ENCODE assay signal across 12 cellular contexts in the genomic region with DNA sequence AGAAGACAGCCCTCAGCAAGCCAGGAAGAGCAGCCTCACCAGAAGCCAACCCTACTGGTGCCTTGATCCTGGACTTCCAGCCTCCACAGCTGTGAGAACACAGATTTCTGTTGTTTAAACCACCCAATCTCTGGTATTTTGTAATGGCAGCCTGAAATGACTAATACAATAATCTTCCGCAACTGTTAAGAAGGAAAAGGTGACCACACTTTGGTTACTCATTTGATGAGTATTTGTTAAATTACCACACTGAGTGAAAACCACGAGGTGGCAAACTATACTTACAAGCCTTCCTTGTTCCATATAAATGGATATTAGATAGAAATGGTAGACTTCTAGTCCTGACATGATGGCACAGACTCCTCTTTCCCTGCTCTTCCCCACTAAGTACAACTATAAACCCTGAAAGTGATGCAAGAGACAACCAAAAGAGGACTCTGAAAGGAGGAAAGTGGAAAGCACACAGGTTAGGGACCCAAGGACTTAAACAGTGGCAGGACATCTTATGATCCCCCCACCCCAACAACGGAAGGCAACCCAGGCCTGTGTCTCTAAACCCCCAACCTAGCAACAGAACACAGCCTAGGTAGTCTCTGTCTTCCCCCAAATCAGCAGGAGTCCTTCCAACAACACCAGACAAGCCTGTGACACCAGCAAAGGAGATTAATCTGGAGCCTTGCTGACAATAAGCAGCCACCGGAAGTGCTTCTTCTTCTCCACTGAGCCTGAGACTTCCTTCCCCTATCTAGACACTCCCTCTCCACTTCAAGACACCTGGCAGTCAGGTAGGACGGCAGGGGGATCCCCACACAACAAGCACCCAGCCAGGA. TPM values are rescaled to one million over a fixed set of nuclear protein-coding genes. Genes with fewer than 3 reads are reported as not detected.
A peak's percentile ranks its signal among the peaks of the same experiment; 100 is the strongest.
DNase-seq lines count a peak whose midpoint lies in the region; FAIRE-seq and TF ChIP-seq lines count a peak whose summit lies in the region.
"Had no signal": no experiment of that assay in that cellular context is flagged by ENCODE, and none has a peak within 500 bp of the region (broad histone marks: within the 10 kb centered on the region; RNA-seq: fewer than 3 reads in every experiment).

No MANE protein-coding gene starts in this region.

- H3K36me3 Mint-ChIP-seq in dendritic cell treated with granulocyte-macrophage colony-stimulating factor and Interleukin-4, amounts not matched to agents 40 ng/mL and 50 ng/mL, for 4 days (ENCODE audit: low read depth) = peaks cover 92% of the 10 kb centered on the region

- TF ChIP-seq CTCF in dorsolateral prefrontal cortex (IDR thresholded peaks at IDR 0.05 in 54 of 56, conservative IDR thresholded peaks at IDR 0.05 in 2 of 56; ENCODE audit: low read depth in 1 of 56, partially characterized antibody in 56 of 56) = no peak

- H3K27me3 ChIP-seq in dorsolateral prefrontal cortex = peaks cover 0 to 26% (median 0%) of the 10 kb centered on the region in 45 donors

- no peaks in the 10 kb centered on the region for H3K27me3 Mint-ChIP-seq in dendritic cell treated with granulocyte-macrophage colony-stimulating factor and Interleukin-4, amounts not matched to agents 40 ng/mL and 50 ng/mL, for 4 days

- peak; percentile 95 for FAIRE-seq in RCC 7860 (lab: Jason Lieb, UNC)

- peaks cover 48% of the 10 kb centered on the region for H3K9me3 Mint-ChIP-seq in dendritic cell treated with granulocyte-macrophage colony-stimulating factor and Interleukin-4, amounts not matched to agents 40 ng/mL and 50 ng/mL, for 4 days

- peak overlapping the region; percentile 30 for H3K27ac Mint-ChIP-seq in dendritic cell treated with granulocyte-macrophage colony-stimulating factor and Interleukin-4, amounts not matched to agents 40 ng/mL and 50 ng/mL, for 4 days
- H3K27ac Mint-ChIP-seq: nephron had no signal

- no peak overlapping the region for H3K4me3 ChIP-seq in dorsolateral prefrontal cortex

- no peak overlapping the region for H3K27ac ChIP-seq in dorsolateral prefrontal cortex
- H3K27ac ChIP-seq: VCaP had no signal

- H3K4me3 Mint-ChIP-seq in dendritic cell treated with granulocyte-macrophage colony-stimulating factor and Interleukin-4, amounts not matched to agents 40 ng/mL and 50 ng/mL, for 4 days = no peak overlapping the region
- H3K4me3 Mint-ChIP-seq: nephron had no signal

- H3K4me1 Mint-ChIP-seq in dendritic cell treated with granulocyte-macrophage colony-stimulating factor and Interleukin-4, amounts not matched to agents 40 ng/mL and 50 ng/mL, for 4 days (ENCODE audit: low read depth) = peaks cover 18% of the 10 kb centered on the region
- H3K4me1 Mint-ChIP-seq: nephron had no signal

- intact Hi-C loops in dendritic cell treated with granulocyte-macrophage colony-stimulating factor and Interleukin-4, amounts not matched to agents 40 ng/mL and 50 ng/mL, for 4 days (cut with micrococcal nuclease) = no loop called here
- intact Hi-C loops in dorsolateral prefrontal cortex (cut with DNase I) = no loop called here

- peak; percentile 8 for DNase-seq in GM04503 (ENCODE audit: low read depth)
- DNase-seq in RCC 7860 (ENCODE audit: low spot score) = peak; percentile 74
- peak; percentile 85 for DNase-seq in renal cortical epithelial cell (ENCODE audit: low read depth)
- no peak for DNase-seq in cerebellar nuclear complex (lab: John Stamatoyannopoulos, UW)
- no peak for DNase-seq in dorsolateral prefrontal cortex
- no peak for DNase-seq in ureter (ENCODE audit: low spot score)
- DNase-seq: DND-41, NCI-H2107, OCI-M1 had no signal

RNA-seq across cellular contexts. Expression of gene ZNF182, which starts 12.3 kb away (rescaled TPM):
- 3.3 and 10.0 TPM in 2 replicates for total RNA-seq in renal cortical epithelial cell
- 10 to 100 TPM in 11 of 120 experiments, 1 to 10 TPM in 109; 5.7 to 35.3 (median 8.4) TPM for total RNA-seq in dorsolateral prefrontal cortex
- total RNA-seq in ureter = 7.0 TPM

RNA-seq across cellular contexts. Expression of gene SPACA5, which starts 15.3 kb away (rescaled TPM):
- total RNA-seq in renal cortical epithelial cell = not detected in 2 replicates
- total RNA-seq in dorsolateral prefrontal cortex = 1 to 10 TPM in 2 of 120 experiments, under 1 TPM in 4, not detected in 114; 0.88 to 1.1 (median 0.94) TPM
- not detected for total RNA-seq in ureter

Comparison
In these comparisons a context has a peak if more than half of its experiments do, and no peak if none do; other contexts are left out.
1. DNase-seq: peak in GM04503 (single experiment), RCC 7860 (single experiment) and renal cortical epithelial cell (single experiment); none in cerebellar nuclear complex (0 of 2), dorsolateral prefrontal cortex (0 of 10) and ureter (single experiment).